In genomic region chr12:2783936-2784600, GRCh38 we compare ENCODE assay signal across 8 cellular contexts.
A peak's percentile ranks its signal among the peaks of the same experiment; 100 is the strongest.
DNase-seq lines count a peak whose midpoint lies in the region; ATAC-seq, FAIRE-seq and TF ChIP-seq lines count a peak whose summit lies in the region.

No MANE protein-coding gene starts in this region.

- H3K4me3 ChIP-seq in epithelial cell of esophagus (ENCODE audit: low read length): peak overlapping the region; percentile 15
- peak overlapping the region; percentile 33 to 62 for H3K4me3 ChIP-seq in mucosa of rectum (ENCODE audit: low read length in 2 of 2)
- H3K4me3 ChIP-seq in stomach smooth muscle (ENCODE audit: low read length in 2 of 2): peak overlapping the region; percentile 62 to 65

- no peak overlapping the region for H3K27ac ChIP-seq in mucosa of rectum (ENCODE audit: low read depth in 2 of 2, low read length in 2 of 2)
- no peak overlapping the region for H3K27ac ChIP-seq in stomach smooth muscle (ENCODE audit: low read length)

- FAIRE-seq in H54 (lab: Jason Lieb, UNC): no peak

- TF ChIP-seq POLR2A in H54 (IDR thresholded peaks at IDR 0.05; ENCODE audit: low read depth, low read length): no peak

- TF ChIP-seq CTCF in epithelial cell of esophagus (IDR thresholded peaks at IDR 0.05; ENCODE audit: insufficient read depth, low read depth, low read length, missing control alignments): peak; percentile 96

- ATAC-seq in GM21526 (IDR thresholded peaks at IDR 0.05; ENCODE audit: low FRiP score, unreplicated experiment): no peak

- H3K9ac ChIP-seq in mucosa of rectum (ENCODE audit: low read depth in 1 of 2, low read length in 2 of 2) (no peak overlapping the region), stomach smooth muscle (ENCODE audit: low read length in 2 of 2) (peak overlapping the region in 1 of 2 donors; percentile 21)

- H3K4me1 ChIP-seq in mucosa of rectum (ENCODE audit: control insufficient read depth in 2 of 2, insufficient read depth in 2 of 2, low read length in 2 of 2): peaks cover 6 to 13% of the 10 kb centered on the region in 2 donors
- H3K4me1 ChIP-seq in stomach smooth muscle (ENCODE audit: control insufficient read depth, insufficient read depth, low read length): peaks cover 9% of the 10 kb centered on the region

- H3K36me3 ChIP-seq in mucosa of rectum (ENCODE audit: control insufficient read depth in 2 of 2, insufficient read depth in 2 of 2, low read length in 2 of 2) (no peaks in the 10 kb centered on the region), stomach smooth muscle (ENCODE audit: control insufficient read depth in 2 of 2, insufficient read depth in 2 of 2, low read length in 2 of 2) (no peaks in the 10 kb centered on the region)

- peak; percentile 85 for DNase-seq in AG20443 (ENCODE audit: low spot score)
- peak; percentile 74 for DNase-seq in H54 (ENCODE audit: insufficient read length, low spot score)
- peak; percentile 16 to 83 for DNase-seq in NCI-H526 (lab: John Stamatoyannopoulos, UW)
- DNase-seq in activated CD8-positive, alpha-beta memory T cell treated with anti-CD3 and anti-CD28 coated beads, Interleukin-2, amount 50 U/mL, for 4 hours: peak; percentile 53
- peak; percentile 47 for DNase-seq in epithelial cell of esophagus (ENCODE audit: low read depth)

- no peaks in the 10 kb centered on the region for H3K9me3 ChIP-seq in mucosa of rectum (ENCODE audit: control insufficient read depth in 2 of 2, low read length in 2 of 2)
- no peaks in the 10 kb centered on the region for H3K9me3 ChIP-seq in stomach smooth muscle (ENCODE audit: control insufficient read depth in 2 of 2, low read length in 2 of 2)

- H3K27me3 ChIP-seq in mucosa of rectum (ENCODE audit: control insufficient read depth in 2 of 2, insufficient read depth in 2 of 2, low read length in 2 of 2) (peaks cover 0 to 2% of the 10 kb centered on the region in 2 donors), stomach smooth muscle (ENCODE audit: control insufficient read depth in 1 of 2, insufficient read depth in 2 of 2, low read length in 2 of 2) (peaks cover 0 to 6% of the 10 kb centered on the region in 2 donors)
